1 cellular context compared by ENCODE assay signal in genomic region chr11:2940930-2941821, GRCh38.
TF ChIP-seq lines count a peak whose summit lies in the region.

No MANE protein-coding gene starts in this region.

TF ChIP-seq in IMR-90, 13 proteins besides CTCF, POLR2A, EP300 and RAD21:
- TF ChIP-seq BHLHE40 (IDR thresholded peaks at IDR 0.05; ENCODE audit: low read depth, low read length) (no peak), SMC3 (IDR thresholded peaks at IDR 0.05; ENCODE audit: low read depth, low read length) (no peak), NFE2L2 (IDR thresholded peaks at IDR 0.05; ENCODE audit: low read depth, low read length) (no peak), ELK1 (IDR thresholded peaks at IDR 0.05; ENCODE audit: borderline replicate concordance, low read depth, low read length) (no peak), CEBPB (IDR thresholded peaks at IDR 0.05; ENCODE audit: low read depth, low read length) (no peak), FOS (IDR thresholded peaks at IDR 0.05; ENCODE audit: low read depth, low read length) (no peak), RFX5 (IDR thresholded peaks at IDR 0.05; ENCODE audit: low read depth, low read length) (no peak), MAZ (IDR thresholded peaks at IDR 0.05; ENCODE audit: borderline replicate concordance, low read depth, low read length) (no peak), RCOR1 (IDR thresholded peaks at IDR 0.05; ENCODE audit: insufficient replicate concordance, low read length) (no peak), USF2 (IDR thresholded peaks at IDR 0.05; ENCODE audit: low read depth, low read length) (no peak), CHD1 (IDR thresholded peaks at IDR 0.05; ENCODE audit: low read depth, low read length) (no peak), MXI1 (IDR thresholded peaks at IDR 0.05; ENCODE audit: borderline replicate concordance, low read depth, low read length) (no peak), MAFK (IDR thresholded peaks at IDR 0.05; ENCODE audit: low read depth, low read length) (no peak)
